ENCODE assay signal across 1 cellular context in the genomic region with DNA sequence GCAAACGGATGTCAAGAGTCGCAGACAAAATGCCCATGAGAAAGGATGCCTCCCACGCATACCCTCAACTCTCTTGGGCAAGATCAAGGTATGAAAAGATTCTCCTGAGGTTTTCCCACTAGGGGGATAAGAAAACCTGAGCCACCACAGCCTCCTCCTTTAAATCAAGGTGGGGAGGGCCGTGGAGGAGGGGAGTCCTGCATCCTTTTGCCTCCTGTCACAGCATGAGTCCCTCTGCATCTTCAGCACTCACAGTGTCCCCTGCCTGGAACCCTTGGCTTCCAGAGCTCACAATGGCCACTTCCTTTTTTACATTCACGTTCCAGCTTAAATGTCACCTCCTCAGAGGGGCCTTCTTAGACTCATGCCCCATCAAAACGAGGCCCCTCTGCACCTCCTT.
TF ChIP-seq lines count a peak whose summit lies in the region.

No MANE protein-coding gene starts in this region.

TF ChIP-seq in WTC11, 78 proteins besides CTCF, POLR2A, EP300 and RAD21 (continued from another document):
- no peak for TF ChIP-seq NR3C1 (CRISPR knock-in tag; conservative IDR thresholded peaks at IDR 0.05; ENCODE audit: low read depth)
